7 cellular contexts compared by ENCODE assay signal in genomic region chr3:172333042-172333377, GRCh38.
"Had no signal": no experiment of that assay in that cellular context is flagged by ENCODE, and none has a peak within 500 bp of the region (broad histone marks: within the 10 kb centered on the region; RNA-seq: fewer than 3 reads in every experiment).

No MANE protein-coding gene starts in this region.

- H3K4me1 Mint-ChIP-seq: activated B cell treated with CpG ODN at 0.5 μM for 24 hours had no signal

- H3K27ac Mint-ChIP-seq: activated B cell treated with CpG ODN at 0.5 μM for 24 hours; activated naive CD8-positive, alpha-beta T cell treated with anti-CD3 and anti-CD28 coated beads for 36 hours had no signal

- H3K27me3 ChIP-seq: heart left ventricle, stomach, thyroid gland had no signal

- H3K4me3 Mint-ChIP-seq: activated B cell treated with CpG ODN at 0.5 μM for 24 hours; activated naive CD8-positive, alpha-beta T cell treated with anti-CD3 and anti-CD28 coated beads for 36 hours; neural crest cell; T-helper 1 cell treated with Interleukin-12 subunit alpha and Interleukin-12 subunit beta and Interleukin-4 antibody, amounts not matched to agents 30 μg/mL and 1 μg/mL, for 36 hours had no signal

- H3K9me3 Mint-ChIP-seq: activated B cell treated with CpG ODN at 0.5 μM for 24 hours; activated naive CD8-positive, alpha-beta T cell treated with anti-CD3 and anti-CD28 coated beads for 36 hours; neural crest cell; T-helper 1 cell treated with Interleukin-12 subunit alpha and Interleukin-12 subunit beta and Interleukin-4 antibody, amounts not matched to agents 30 μg/mL and 1 μg/mL, for 36 hours had no signal

- H3K4me1 ChIP-seq: thyroid gland had no signal

- H3K27me3 Mint-ChIP-seq: activated B cell treated with CpG ODN at 0.5 μM for 24 hours; activated naive CD8-positive, alpha-beta T cell treated with anti-CD3 and anti-CD28 coated beads for 36 hours had no signal

- H3K9me3 ChIP-seq: heart left ventricle, stomach, thyroid gland had no signal

- H3K4me3 ChIP-seq: heart left ventricle, stomach, thyroid gland had no signal
